Comparison of ENCODE assay signal across 9 cellular contexts in genomic region chr1:7890853-7891252, GRCh38. TPM values are rescaled to one million over a fixed set of nuclear protein-coding genes. Genes with fewer than 3 reads are reported as not detected.
"Had no signal": no experiment of that assay in that cellular context is flagged by ENCODE, and none has a peak within 500 bp of the region (broad histone marks: within the 10 kb centered on the region; RNA-seq: fewer than 3 reads in every experiment).

No MANE protein-coding gene starts in this region.

- H3K27ac Mint-ChIP-seq: H9, HFFc6 had no signal

- ATAC-seq: HepG2 had no signal

- H3K27ac ChIP-seq: HL-60 had no signal

- DNase-seq: GOT3, H9, HCEC 1CT, HFFc6, KG1 had no signal

- H3K4me3 Mint-ChIP-seq: H9, HFFc6, IgD-negative memory B cell had no signal

- H3K9me3 Mint-ChIP-seq: H9, HFFc6 had no signal

- H3K36me3 Mint-ChIP-seq: IgD-negative memory B cell had no signal

RNA-seq across cellular contexts. Expression of gene UTS2, which starts 38.0 kb away (rescaled TPM):
- total RNA-seq: H9, HepG2, HFFc6, HT1080 had no signal
- polyA plus RNA-seq: HepG2, IgD-negative memory B cell had no signal

RNA-seq across cellular contexts. Expression of gene TNFRSF9, which starts 49.8 kb away (rescaled TPM):
- total RNA-seq: H9, HFFc6 had no signal
- polyA plus RNA-seq: HepG2, IgD-negative memory B cell had no signal
